3 cellular contexts compared by ENCODE assay signal in the genomic region with DNA sequence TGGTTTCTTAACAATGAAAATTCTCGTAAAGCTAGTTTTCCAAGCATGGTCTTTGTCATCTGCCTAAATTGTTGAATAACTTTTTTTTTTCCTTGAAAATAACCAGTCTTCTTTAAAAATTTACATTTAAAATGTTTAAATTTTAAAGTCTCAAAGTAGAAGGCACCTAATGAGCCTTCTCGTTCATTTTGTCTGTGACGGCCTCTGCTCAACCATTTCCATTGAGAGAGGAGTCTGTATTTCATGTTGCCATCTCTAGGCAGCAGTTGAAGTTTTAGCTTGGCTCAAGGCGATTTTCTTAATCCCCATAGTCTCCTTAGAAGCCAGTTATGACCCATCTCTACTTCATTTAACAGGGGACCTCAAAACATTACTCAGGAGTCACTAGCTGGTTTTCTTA.
"Had no signal": no experiment of that assay in that cellular context is flagged by ENCODE, and none has a peak within 500 bp of the region (broad histone marks: within the 10 kb centered on the region; RNA-seq: fewer than 3 reads in every experiment).

No MANE protein-coding gene starts in this region.

- H3K4me3 ChIP-seq: GM12878 had no signal

- ATAC-seq: GM12878 had no signal

- DNase-seq: GDM1, GF-D8 had no signal
